Comparison of ENCODE assay signal across 14 cellular contexts in genomic region chr5:10645671-10646070, GRCh38.
DNase-seq lines count a peak whose midpoint lies in the region; ATAC-seq and TF ChIP-seq lines count a peak whose summit lies in the region.
"Had no signal": no experiment of that assay in that cellular context is flagged by ENCODE, and none has a peak within 500 bp of the region (broad histone marks: within the 10 kb centered on the region; RNA-seq: fewer than 3 reads in every experiment).

No MANE protein-coding gene starts in this region.

- no peaks in the 10 kb centered on the region for H3K9me3 Mint-ChIP-seq in activated CD8-positive, alpha-beta T cell treated with anti-CD3 and anti-CD28 coated beads for 36 hours
- H3K9me3 Mint-ChIP-seq in activated CD8-positive, alpha-beta T cell treated with anti-CD3 and anti-CD28 coated beads, Interleukin-2, amount 10 ng/mL, durations not matched to agents 7 days and 5 days (ENCODE audit: insufficient read depth) = peaks cover 1% of the 10 kb centered on the region
- no peaks in the 10 kb centered on the region for H3K9me3 Mint-ChIP-seq in activated T-helper 2 cell treated with anti-CD3 and anti-CD28 coated beads, Interferon-gamma antibody, Interleukin-2, Interleukin-4, amounts not matched to agents 10 μg/mL and 5 μg/mL and 100 μg/mL, durations not matched to agents 14 hours and 24 hours and 36 hours
- H3K9me3 Mint-ChIP-seq in stimulated activated memory B cell treated with anti-CD40 and anti-IgM and Interleukin-4, amounts not matched to agents 10 μg/mL and 1 μg/mL and 100 μg/mL, for 72 hours = no peaks in the 10 kb centered on the region

- H3K4me3 Mint-ChIP-seq in activated CD8-positive, alpha-beta T cell treated with anti-CD3 and anti-CD28 coated beads for 36 hours = no peak overlapping the region
- H3K4me3 Mint-ChIP-seq in activated CD8-positive, alpha-beta T cell treated with anti-CD3 and anti-CD28 coated beads, Interleukin-2, amount 10 ng/mL, durations not matched to agents 7 days and 5 days = no peak overlapping the region
- no peak overlapping the region for H3K4me3 Mint-ChIP-seq in activated T-helper 2 cell treated with anti-CD3 and anti-CD28 coated beads, Interferon-gamma antibody, Interleukin-2, Interleukin-4, amounts not matched to agents 10 μg/mL and 5 μg/mL and 100 μg/mL, durations not matched to agents 14 hours and 24 hours and 36 hours (ENCODE audit: low read depth)
- H3K4me3 Mint-ChIP-seq in stimulated activated memory B cell treated with anti-CD40 and anti-IgM and Interleukin-4, amounts not matched to agents 10 μg/mL and 1 μg/mL and 100 μg/mL, for 72 hours = no peak overlapping the region

- peaks cover 7% of the 10 kb centered on the region for H3K27me3 Mint-ChIP-seq in activated CD8-positive, alpha-beta T cell treated with anti-CD3 and anti-CD28 coated beads for 36 hours
- no peaks in the 10 kb centered on the region for H3K27me3 Mint-ChIP-seq in activated CD8-positive, alpha-beta T cell treated with anti-CD3 and anti-CD28 coated beads, Interleukin-2, amount 10 ng/mL, durations not matched to agents 7 days and 5 days (ENCODE audit: low read depth)
- H3K27me3 Mint-ChIP-seq in activated T-helper 2 cell treated with anti-CD3 and anti-CD28 coated beads, Interferon-gamma antibody, Interleukin-2, Interleukin-4, amounts not matched to agents 10 μg/mL and 5 μg/mL and 100 μg/mL, durations not matched to agents 14 hours and 24 hours and 36 hours (ENCODE audit: low read depth) = no peaks in the 10 kb centered on the region
- no peaks in the 10 kb centered on the region for H3K27me3 Mint-ChIP-seq in stimulated activated memory B cell treated with anti-CD40 and anti-IgM and Interleukin-4, amounts not matched to agents 10 μg/mL and 1 μg/mL and 100 μg/mL, for 72 hours

- H3K36me3 Mint-ChIP-seq in activated CD8-positive, alpha-beta T cell treated with anti-CD3 and anti-CD28 coated beads for 36 hours (ENCODE audit: low read depth) = peaks cover 3% of the 10 kb centered on the region
- peaks cover 3% of the 10 kb centered on the region for H3K36me3 Mint-ChIP-seq in activated CD8-positive, alpha-beta T cell treated with anti-CD3 and anti-CD28 coated beads, Interleukin-2, amount 10 ng/mL, durations not matched to agents 7 days and 5 days (ENCODE audit: low read depth)
- H3K36me3 Mint-ChIP-seq in activated T-helper 2 cell treated with anti-CD3 and anti-CD28 coated beads, Interferon-gamma antibody, Interleukin-2, Interleukin-4, amounts not matched to agents 10 μg/mL and 5 μg/mL and 100 μg/mL, durations not matched to agents 14 hours and 24 hours and 36 hours (ENCODE audit: low read depth) = peaks cover 26% of the 10 kb centered on the region
- H3K36me3 Mint-ChIP-seq in stimulated activated memory B cell treated with anti-CD40 and anti-IgM and Interleukin-4, amounts not matched to agents 10 μg/mL and 1 μg/mL and 100 μg/mL, for 72 hours = peaks cover 82% of the 10 kb centered on the region

- DNase-seq in activated CD8-positive, alpha-beta T cell treated with anti-CD3 and anti-CD28 coated beads for 36 hours = no peak
- DNase-seq in activated CD8-positive, alpha-beta T cell treated with anti-CD3 and anti-CD28 coated beads, Interleukin-2, amount 10 ng/mL, durations not matched to agents 7 days and 5 days = no peak
- no peak for DNase-seq in activated T-helper 2 cell treated with anti-CD3 and anti-CD28 coated beads, Interferon-gamma antibody, Interleukin-2, Interleukin-4, amounts not matched to agents 10 μg/mL and 5 μg/mL and 100 μg/mL, durations not matched to agents 14 hours and 24 hours and 36 hours (ENCODE audit: low spot score)
- DNase-seq in anterior cingulate cortex (lab: John Stamatoyannopoulos, UW) = no peak
- no peak for DNase-seq in Ammon's horn (ENCODE audit: low spot score)
- DNase-seq in NK-92 (lab: John Stamatoyannopoulos, UW; ENCODE audit: unreplicated experiment) = no peak
- DNase-seq: DMS 273 treated with DMSO at 0.1 percent for 48 hours, HCEC 1CT, NCI-H1436 treated with DMSO at 0.1 percent for 48 hours, NCI-H2081, NCI-H524, SIG-M5 had no signal

- H3K4me1 Mint-ChIP-seq in activated CD8-positive, alpha-beta T cell treated with anti-CD3 and anti-CD28 coated beads for 36 hours (ENCODE audit: low read depth) = peaks cover 20% of the 10 kb centered on the region
- peaks cover 22% of the 10 kb centered on the region for H3K4me1 Mint-ChIP-seq in activated CD8-positive, alpha-beta T cell treated with anti-CD3 and anti-CD28 coated beads, Interleukin-2, amount 10 ng/mL, durations not matched to agents 7 days and 5 days (ENCODE audit: low read depth)
- peaks cover 23% of the 10 kb centered on the region for H3K4me1 Mint-ChIP-seq in activated T-helper 2 cell treated with anti-CD3 and anti-CD28 coated beads, Interferon-gamma antibody, Interleukin-2, Interleukin-4, amounts not matched to agents 10 μg/mL and 5 μg/mL and 100 μg/mL, durations not matched to agents 14 hours and 24 hours and 36 hours (ENCODE audit: low read depth)
- H3K4me1 Mint-ChIP-seq in stimulated activated memory B cell treated with anti-CD40 and anti-IgM and Interleukin-4, amounts not matched to agents 10 μg/mL and 1 μg/mL and 100 μg/mL, for 72 hours = peaks cover 60% of the 10 kb centered on the region

- POLR2A ChIA-PET in activated CD8-positive, alpha-beta T cell treated with anti-CD3 and anti-CD28 coated beads for 36 hours (lab: Charles Lee) = no interaction called here
- POLR2A ChIA-PET in activated CD8-positive, alpha-beta T cell treated with anti-CD3 and anti-CD28 coated beads, Interleukin-2, amount 10 ng/mL, durations not matched to agents 7 days and 5 days (lab: Charles Lee) = interaction anchor here (1.6 kb wide), 1 partner anchor 10 kb away, joined by 4 read pairs; no protein-coding TSS in a partner anchor

- ATAC-seq in activated CD8-positive, alpha-beta T cell treated with anti-CD3 and anti-CD28 coated beads for 36 hours = peak; percentile 34
- ATAC-seq in activated CD8-positive, alpha-beta T cell treated with anti-CD3 and anti-CD28 coated beads, Interleukin-2, amount 10 ng/mL, durations not matched to agents 7 days and 5 days = no peak
- ATAC-seq in GM18502 (IDR thresholded peaks at IDR 0.05; ENCODE audit: poor library complexity, unreplicated experiment) = peak; percentile 16
- ATAC-seq in stimulated activated memory B cell treated with anti-CD40 and anti-IgM and Interleukin-4, amounts not matched to agents 10 μg/mL and 1 μg/mL and 100 μg/mL, for 72 hours = no peak

- intact Hi-C loops in activated CD8-positive, alpha-beta T cell treated with anti-CD3 and anti-CD28 coated beads for 36 hours (cut with micrococcal nuclease) = no loop called here
- intact Hi-C loops in activated T-helper 2 cell treated with anti-CD3 and anti-CD28 coated beads, Interferon-gamma antibody, Interleukin-2, Interleukin-4, amounts not matched to agents 10 μg/mL and 5 μg/mL and 100 μg/mL, durations not matched to agents 14 hours and 24 hours and 36 hours (cut with micrococcal nuclease) = no loop called here

- TF ChIP-seq CTCF in activated CD8-positive, alpha-beta T cell treated with anti-CD3 and anti-CD28 coated beads for 36 hours (IDR thresholded peaks at IDR 0.05) = no peak

- CTCF ChIA-PET in activated CD8-positive, alpha-beta T cell treated with anti-CD3 and anti-CD28 coated beads for 36 hours (lab: Charles Lee) = interaction anchor here (0.9 to 1.0 kb wide), 2 partner anchors 18 to 44 kb away, joined by 3 to 4 read pairs; no protein-coding TSS in a partner anchor
- CTCF ChIA-PET in activated CD8-positive, alpha-beta T cell treated with anti-CD3 and anti-CD28 coated beads, Interleukin-2, amount 10 ng/mL, durations not matched to agents 7 days and 5 days (lab: Charles Lee) = interaction anchor here (3.3 kb wide), 1 partner anchor 18 kb away, joined by 15 read pairs; no protein-coding TSS in a partner anchor

- no peak overlapping the region for H3K27ac Mint-ChIP-seq in activated CD8-positive, alpha-beta T cell treated with anti-CD3 and anti-CD28 coated beads for 36 hours
- no peak overlapping the region for H3K27ac Mint-ChIP-seq in activated CD8-positive, alpha-beta T cell treated with anti-CD3 and anti-CD28 coated beads, Interleukin-2, amount 10 ng/mL, durations not matched to agents 7 days and 5 days
- H3K27ac Mint-ChIP-seq in activated T-helper 2 cell treated with anti-CD3 and anti-CD28 coated beads, Interferon-gamma antibody, Interleukin-2, Interleukin-4, amounts not matched to agents 10 μg/mL and 5 μg/mL and 100 μg/mL, durations not matched to agents 14 hours and 24 hours and 36 hours = peak overlapping the region; percentile 7
- H3K27ac Mint-ChIP-seq in stimulated activated memory B cell treated with anti-CD40 and anti-IgM and Interleukin-4, amounts not matched to agents 10 μg/mL and 1 μg/mL and 100 μg/mL, for 72 hours = peak overlapping the region; percentile 36

Comparison
In these comparisons a context has a peak if more than half of its experiments do, and no peak if none do; other contexts are left out.
1. ATAC-seq: peak in activated CD8-positive, alpha-beta T cell treated with anti-CD3 and anti-CD28 coated beads for 36 hours (single experiment) and GM18502 (single experiment); none in activated CD8-positive, alpha-beta T cell treated with anti-CD3 and anti-CD28 coated beads, Interleukin-2, amount 10 ng/mL, durations not matched to agents 7 days and 5 days (single experiment) and stimulated activated memory B cell treated with anti-CD40 and anti-IgM and Interleukin-4, amounts not matched to agents 10 μg/mL and 1 μg/mL and 100 μg/mL, for 72 hours (single experiment).
2. H3K27ac Mint-ChIP-seq: peak in activated T-helper 2 cell treated with anti-CD3 and anti-CD28 coated beads, Interferon-gamma antibody, Interleukin-2, Interleukin-4, amounts not matched to agents 10 μg/mL and 5 μg/mL and 100 μg/mL, durations not matched to agents 14 hours and 24 hours and 36 hours (single experiment) and stimulated activated memory B cell treated with anti-CD40 and anti-IgM and Interleukin-4, amounts not matched to agents 10 μg/mL and 1 μg/mL and 100 μg/mL, for 72 hours (single experiment); none in activated CD8-positive, alpha-beta T cell treated with anti-CD3 and anti-CD28 coated beads for 36 hours (single experiment) and activated CD8-positive, alpha-beta T cell treated with anti-CD3 and anti-CD28 coated beads, Interleukin-2, amount 10 ng/mL, durations not matched to agents 7 days and 5 days (single experiment).